6 cellular contexts compared by ENCODE assay signal in the genomic region with DNA sequence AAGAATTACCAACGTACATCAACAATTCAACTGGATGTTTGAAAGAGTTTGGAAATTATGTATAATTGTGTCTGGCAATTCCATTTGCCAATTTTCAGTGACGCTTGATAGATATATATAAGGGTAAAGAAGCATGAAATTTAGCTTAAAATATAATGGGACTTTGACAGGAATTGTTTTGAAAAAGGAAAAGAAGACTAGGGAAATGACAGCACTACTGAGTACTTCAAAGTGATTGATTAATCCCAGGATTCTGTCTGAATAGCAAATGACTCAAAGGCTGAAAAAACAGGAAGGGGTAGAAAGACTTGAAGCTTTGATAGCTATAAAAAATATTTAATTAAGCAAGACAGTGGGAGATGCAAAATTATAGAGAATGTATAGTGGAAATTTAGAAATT.
"Had no signal": no experiment of that assay in that cellular context is flagged by ENCODE, and none has a peak within 500 bp of the region (broad histone marks: within the 10 kb centered on the region; RNA-seq: fewer than 3 reads in every experiment).

No MANE protein-coding gene starts in this region.

- H3K27ac ChIP-seq: HL-60 had no signal

- DNase-seq: IMR-90, KBM-7 had no signal

- ATAC-seq: HepG2, K562 had no signal

- H3K4me3 Mint-ChIP-seq: IgD-negative memory B cell had no signal

- H3K27me3 Mint-ChIP-seq: IgD-negative memory B cell had no signal

- H3K4me3 ChIP-seq: K562 had no signal
